In genomic region chr7:156746891-156747290, GRCh38 we compare ENCODE assay signal across 25 cellular contexts.
DNase-seq lines count a peak whose midpoint lies in the region; ATAC-seq, FAIRE-seq and TF ChIP-seq lines count a peak whose summit lies in the region.
"Had no signal": no experiment of that assay in that cellular context is flagged by ENCODE, and none has a peak within 500 bp of the region (broad histone marks: within the 10 kb centered on the region; RNA-seq: fewer than 3 reads in every experiment).

No MANE protein-coding gene starts in this region.

- CTCF ChIA-PET in mammary epithelial cell (lab: Charles Lee; ENCODE audit: low non-redundant PET), result no interaction called here
- CTCF ChIA-PET in GM12878 (lab: Yijun Ruan, JAX), result interaction anchor here (1.1 to 1.4 kb wide), 3 partner anchors 12 to 120 kb away, joined by 3 to 4 read pairs (median 3); no protein-coding TSS in a partner anchor

- no peaks in the 10 kb centered on the region for H4K20me1 ChIP-seq in mammary epithelial cell (ENCODE audit: insufficient read depth, low read length)
- no peaks in the 10 kb centered on the region for H4K20me1 ChIP-seq in GM12878 (ENCODE audit: control insufficient read depth, insufficient read depth)

- SMC1A ChIA-PET in GM12878 (lab: Charles Lee; ENCODE audit: uncharacterized antibody, unreplicated experiment), result interaction anchor here (0.6 to 4.5 kb wide), 9 partner anchors 8 to 492 kb away, joined by 3 to 29 read pairs (median 4); no protein-coding TSS in a partner anchor

- TF ChIP-seq POLR2A in breast epithelium (IDR thresholded peaks at IDR 0.05) (no peak), GM12878 (IDR thresholded peaks at IDR 0.05; ENCODE audit: low read depth, low read length) (no peak)

- intact Hi-C loops in mammary epithelial cell (cut with micrococcal nuclease) (no loop called here), breast epithelium (cut with DNase I; ENCODE audit: low total_unique reads) (no loop called here), GM12878 (cut with micrococcal nuclease; ENCODE audit: unreplicated experiment) (no loop called here)

- TF ChIP-seq EP300 in GM12878 (IDR thresholded peaks at IDR 0.05; ENCODE audit: borderline replicate concordance in 1 of 2, control insufficient read depth in 1 of 2, low read depth in 2 of 2, low read length in 2 of 2), result no peak

- TF ChIP-seq CTCF in mammary epithelial cell (conservative IDR thresholded peaks at IDR 0.05 in 1 of 2, IDR thresholded peaks at IDR 0.05 in 1 of 2; ENCODE audit: extremely low read depth in 1 of 2, insufficient read depth in 1 of 2, low read depth in 1 of 2, low read length in 2 of 2), result no peak
- no peak for TF ChIP-seq CTCF in breast epithelium (IDR thresholded peaks at IDR 0.05)
- no peak for TF ChIP-seq CTCF in GM12878 (IDR thresholded peaks at IDR 0.05 in 2 of 3, conservative IDR thresholded peaks at IDR 0.05 in 1 of 3; ENCODE audit: control insufficient read depth in 2 of 3, extremely low read depth in 1 of 3, insufficient read depth in 1 of 3, low read depth in 3 of 3, low read length in 3 of 3)
- no peak for TF ChIP-seq CTCF in epithelial cell of esophagus (IDR thresholded peaks at IDR 0.05; ENCODE audit: insufficient read depth, low read depth, low read length, missing control alignments)

- H3K9ac ChIP-seq in mammary epithelial cell (ENCODE audit: insufficient read depth, low read length) (no peak overlapping the region), GM12878 (ENCODE audit: control insufficient read depth, insufficient read depth, low read length) (no peak overlapping the region)
- H3K9ac ChIP-seq: BLaER1 treated with 17β-estradiol and CSF1 and Interleukin-3, amounts not matched to agents 10 nM and 100 nM had no signal

- dilution Hi-C loops in mammary epithelial cell (cut with HindIII; ENCODE audit: low sequenced_read_pairs), result no loop called here

- ATAC-seq in GM12878 (peak; percentile 49), HG03565 (IDR thresholded peaks at IDR 0.05; ENCODE audit: unreplicated experiment) (no peak), GM21515 (IDR thresholded peaks at IDR 0.05; ENCODE audit: unreplicated experiment) (no peak)
- ATAC-seq: A549, GM23338, HCT116 had no signal

- H3K27me3 ChIP-seq in mammary epithelial cell (ENCODE audit: insufficient read depth, low read length) (no peaks in the 10 kb centered on the region), breast epithelium (no peaks in the 10 kb centered on the region), GM12878 (replicated peaks in 1 of 2; ENCODE audit: control insufficient read depth in 2 of 2, insufficient read depth in 2 of 2, low read length in 1 of 2) (no peaks in the 10 kb centered on the region)
- H3K27me3 ChIP-seq: BE2C; BLaER1 treated with 17β-estradiol and CSF1 and Interleukin-3, amounts not matched to agents 10 nM and 100 nM had no signal

- RAD21 ChIA-PET in GM12878 (lab: Charles Lee; ENCODE audit: unreplicated experiment), result interaction anchor here (0.7 to 3.1 kb wide), 3 partner anchors 31 to 106 kb away, joined by 3 to 15 read pairs (median 4); partner anchors contain the start of gene RNF32

- H3K9me3 ChIP-seq in mammary epithelial cell (replicated peaks; ENCODE audit: insufficient read depth, low read length) (no peaks in the 10 kb centered on the region), breast epithelium (no peaks in the 10 kb centered on the region), GM12878 (replicated peaks; ENCODE audit: control insufficient read depth, insufficient read depth, low read length) (no peaks in the 10 kb centered on the region)
- H3K9me3 ChIP-seq: A549; BE2C; BLaER1 treated with 17β-estradiol and CSF1 and Interleukin-3, amounts not matched to agents 10 nM and 100 nM had no signal

- H2AFZ ChIP-seq in mammary epithelial cell (ENCODE audit: low read depth, low read length), result no peak overlapping the region
- no peak overlapping the region for H2AFZ ChIP-seq in GM12878 (ENCODE audit: control insufficient read depth, low read depth, low read length)
- H2AFZ ChIP-seq: GM23338 had no signal

- H3K4me1 ChIP-seq in mammary epithelial cell (ENCODE audit: insufficient read depth, low read length) (peaks cover 4% of the 10 kb centered on the region), breast epithelium (no peaks in the 10 kb centered on the region), GM12878 (ENCODE audit: control insufficient read depth, insufficient read depth, low read length) (no peaks in the 10 kb centered on the region)
- H3K4me1 ChIP-seq: BE2C had no signal

- H3K27ac ChIP-seq in mammary epithelial cell (ENCODE audit: insufficient read depth, low read depth, low read length) (no peak overlapping the region), breast epithelium (no peak overlapping the region), GM12878 (ENCODE audit: control insufficient read depth, insufficient read depth) (no peak overlapping the region)
- H3K27ac ChIP-seq: A549; BLaER1 treated with 17β-estradiol and CSF1 and Interleukin-3, amounts not matched to agents 10 nM and 100 nM had no signal

- BruUV-seq in mammary epithelial cell (replicated peaks; lab: Mats Ljungman, UMichigan), result no TSS peak
- BruUV-seq in GM12878 (replicated peaks; lab: Mats Ljungman, UMichigan), result no TSS peak

- TF ChIP-seq RAD21 in GM12878 (IDR thresholded peaks at IDR 0.05; ENCODE audit: insufficient read depth, low read depth, low read length), result no peak

- 53% methylated on average over 1 of the region's 1 CpG for WGBS in mammary epithelial cell (ENCODE audit: low coverage, missing lambda C conversion rate)
- 94% methylated on average over 1 of the region's 1 CpG for WGBS in GM12878 (ENCODE audit: insufficient coverage, insufficient replicate concordance, low lambda C conversion rate, missing lambda C conversion rate)

- H3K4me2 ChIP-seq in mammary epithelial cell (ENCODE audit: insufficient read depth, low read depth, low read length) (peak overlapping the region; percentile 28), GM12878 (ENCODE audit: control insufficient read depth, insufficient read depth) (no peak overlapping the region)
- H3K4me2 ChIP-seq: A549; BLaER1 treated with 17β-estradiol and CSF1 and Interleukin-3, amounts not matched to agents 10 nM and 100 nM; GM23338 had no signal

- H3K79me2 ChIP-seq in mammary epithelial cell (ENCODE audit: insufficient read depth, low read length) (no peaks in the 10 kb centered on the region), GM12878 (ENCODE audit: control insufficient read depth, insufficient read depth, low read length) (no peaks in the 10 kb centered on the region)

- H3K36me3 ChIP-seq in mammary epithelial cell (ENCODE audit: insufficient read depth, low read length) (no peaks in the 10 kb centered on the region), breast epithelium (no peaks in the 10 kb centered on the region), GM12878 (ENCODE audit: control insufficient read depth in 2 of 2, insufficient read depth in 2 of 2, low read length in 1 of 2) (peaks cover 0 to 7% of the 10 kb centered on the region in 2 experiments; a peak in 1 of 4 replicates)
- H3K36me3 ChIP-seq: BE2C had no signal

- DNase-seq in mammary epithelial cell (peak; percentile 23), breast epithelium (ENCODE audit: low spot score in 2 of 2) (no peak), GM12878 (ENCODE audit: low read depth, low spot score) (no peak), epithelial cell of esophagus (ENCODE audit: low read depth) (peak; percentile 10)
- DNase-seq: 8988T; ACHN; AML-193; BE2C; CD4-positive, alpha-beta T cell; CD8-positive, alpha-beta memory T cell; DMS 273 treated with DMSO at 0.1 percent for 48 hours; DMS53; DMS79 treated with DMSO at 0.1 percent for 48 hours; GF-D8; H9; HFFc6 had no signal

- no peak for FAIRE-seq in GM12878 (lab: Jason Lieb, UNC)
- FAIRE-seq: A549, D721Med, GM12892, GM19239 had no signal

- in situ Hi-C loops in mammary epithelial cell (cut with MboI; ENCODE audit: low sequenced_read_pairs in 2 of 2), result no loop called here
- in situ Hi-C loops in GM12878 (cut with MboI), result no loop called here

- POLR2A ChIA-PET in GM12878 (lab: Charles Lee), result interaction anchor here (0.5 to 0.7 kb wide), 2 partner anchors 34 to 189 kb away, joined by 3 to 7 read pairs; no protein-coding TSS in a partner anchor

- H3K4me3 ChIP-seq in mammary epithelial cell (replicated peaks in 1 of 3; ENCODE audit: insufficient read depth in 1 of 3, low read depth in 2 of 3, low read length in 3 of 3) (no peak overlapping the region), breast epithelium (no peak overlapping the region), GM12878 (no peak overlapping the region), epithelial cell of esophagus (ENCODE audit: low read length) (no peak overlapping the region)
- H3K4me3 ChIP-seq: A549; BLaER1 treated with 17β-estradiol and CSF1 and Interleukin-3, amounts not matched to agents 10 nM and 100 nM; GM23338 had no signal

TF ChIP-seq in GM12878, 131 proteins besides CTCF, POLR2A, EP300 and RAD21:
- TF ChIP-seq HSF1 (IDR thresholded peaks at IDR 0.05; ENCODE audit: low read depth, low read length), result no peak
- no peak for TF ChIP-seq FOXM1 (IDR thresholded peaks at IDR 0.05; ENCODE audit: low read depth, low read length)
- TF ChIP-seq RUNX3 (IDR thresholded peaks at IDR 0.05; ENCODE audit: low read length), result peak; percentile 26; the same call in 1 of the 2 replicates
- TF ChIP-seq, protein P1, sequence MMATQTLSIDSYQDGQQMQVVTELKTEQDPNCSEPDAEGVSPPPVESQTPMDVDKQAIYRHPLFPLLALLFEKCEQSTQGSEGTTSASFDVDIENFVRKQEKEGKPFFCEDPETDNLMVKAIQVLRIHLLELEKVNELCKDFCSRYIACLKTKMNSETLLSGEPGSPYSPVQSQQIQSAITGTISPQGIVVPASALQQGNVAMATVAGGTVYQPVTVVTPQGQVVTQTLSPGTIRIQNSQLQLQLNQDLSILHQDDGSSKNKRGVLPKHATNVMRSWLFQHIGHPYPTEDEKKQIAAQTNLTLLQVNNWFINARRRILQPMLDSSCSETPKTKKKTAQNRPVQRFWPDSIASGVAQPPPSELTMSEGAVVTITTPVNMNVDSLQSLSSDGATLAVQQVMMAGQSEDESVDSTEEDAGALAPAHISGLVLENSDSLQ (IDR thresholded peaks at IDR 0.05), result peak; percentile 73
- no peak for TF ChIP-seq JUND (IDR thresholded peaks at IDR 0.05; ENCODE audit: low read depth, low read length)
- TF ChIP-seq MTA2 (IDR thresholded peaks at IDR 0.05; ENCODE audit: low read depth), result peak; percentile 87
- no peak for TF ChIP-seq LARP7 (IDR thresholded peaks at IDR 0.05)
- TF ChIP-seq NFIC (IDR thresholded peaks at IDR 0.05; ENCODE audit: low read depth, low read length), result no peak

Comparison
In these comparisons a context has a peak if more than half of its experiments do, and no peak if none do; other contexts are left out.
1. DNase-seq: peak in mammary epithelial cell (single experiment) and epithelial cell of esophagus (single experiment); none in breast epithelium (0 of 2) and GM12878 (single experiment).